In genomic region chr4:71441186-71442169, GRCh38 we compare ENCODE assay signal across 17 cellular contexts.
DNase-seq lines count a peak whose midpoint lies in the region; ATAC-seq, FAIRE-seq and TF ChIP-seq lines count a peak whose summit lies in the region.
"Had no signal": no experiment of that assay in that cellular context is flagged by ENCODE, and none has a peak within 500 bp of the region (broad histone marks: within the 10 kb centered on the region; RNA-seq: fewer than 3 reads in every experiment).

No MANE protein-coding gene starts in this region.

- no peaks in the 10 kb centered on the region for H3K27me3 ChIP-seq in right cardiac atrium (ENCODE audit: control insufficient read depth, insufficient read depth)
- no peaks in the 10 kb centered on the region for H3K27me3 ChIP-seq in psoas muscle (ENCODE audit: insufficient read depth in 3 of 3, low read length in 2 of 3)
- H3K27me3 ChIP-seq: body of pancreas had no signal

- H3K36me3 ChIP-seq in psoas muscle (ENCODE audit: insufficient read depth in 1 of 2, low read depth in 1 of 2) = no peaks in the 10 kb centered on the region

- no peaks in the 10 kb centered on the region for H3K9me3 ChIP-seq in right cardiac atrium (ENCODE audit: control insufficient read depth, low read length)
- no peaks in the 10 kb centered on the region for H3K9me3 ChIP-seq in psoas muscle
- H3K9me3 ChIP-seq: A549, body of pancreas had no signal

- H3K4me3 ChIP-seq in right cardiac atrium (ENCODE audit: low read length) = no peak overlapping the region
- no peak overlapping the region for H3K4me3 ChIP-seq in psoas muscle
- H3K4me3 ChIP-seq: A549, body of pancreas had no signal

- ATAC-seq in Right ventricle myocardium superior (ENCODE audit: poor library complexity) (peak; percentile 55), right cardiac atrium (no peak), psoas muscle (no peak), omental fat pad (ENCODE audit: low FRiP score) (no peak)
- ATAC-seq: A549; activated CD8-positive, alpha-beta memory T cell treated with anti-CD3 and anti-CD28 coated beads, Interleukin-2, amount 10 ng/mL, durations not matched to agents 7 days and 5 days; body of pancreas had no signal

- TF ChIP-seq CTCF in psoas muscle (IDR thresholded peaks at IDR 0.05) (no peak), omental fat pad (IDR thresholded peaks at IDR 0.05) (no peak)

- no peaks in the 10 kb centered on the region for H3K4me1 ChIP-seq in right cardiac atrium (ENCODE audit: control insufficient read depth, insufficient read depth, low read length)
- H3K4me1 ChIP-seq in psoas muscle = no peaks in the 10 kb centered on the region
- H3K4me1 ChIP-seq: A549 had no signal

- 62% methylated on average over 5 of the region's 5 CpGs for WGBS in right cardiac atrium
- 58 to 61% (median 60%) methylated on average over 5 of the region's 5 CpGs for WGBS in psoas muscle, 3 donors

- H3K27ac ChIP-seq in right cardiac atrium (ENCODE audit: low read length) = no peak overlapping the region
- H3K27ac ChIP-seq in psoas muscle = no peak overlapping the region
- H3K27ac ChIP-seq: A549 had no signal

- intact Hi-C loops in Right ventricle myocardium superior (cut with DNase I) = no loop called here
- intact Hi-C loops in right cardiac atrium (cut with DNase I) = no loop called here
- intact Hi-C loops in psoas muscle (cut with DNase I) = no loop called here

- FAIRE-seq in urothelium cell line (lab: Jason Lieb, UNC) = no peak
- FAIRE-seq: A549 had no signal

- no peak for DNase-seq in Right ventricle myocardium superior
- no peak for DNase-seq in right cardiac atrium
- peak; percentile 77 for DNase-seq in amniotic epithelial cell (ENCODE audit: low read depth)
- peak; percentile 43 for DNase-seq in iris pigment epithelial cell (ENCODE audit: low read depth)
- peak; percentile 56 for DNase-seq in urothelium cell line (ENCODE audit: low spot score)
- no peak for DNase-seq in AG08395 (ENCODE audit: low spot score)
- DNase-seq in psoas muscle = no peak
- no peak for DNase-seq in omental fat pad (ENCODE audit: low spot score)
- DNase-seq: activated CD4-positive, CD25-positive, alpha-beta regulatory T cell; activated CD8-positive, alpha-beta memory T cell treated with anti-CD3 and anti-CD28 coated beads, Interleukin-2, amount 10 ng/mL, durations not matched to agents 7 days and 5 days; activated gamma-delta T cell treated with Interleukin-2 at 50 U/mL for 16 hours; effector CD4-positive, alpha-beta T cell; midbrain; NCI-H2029; NCI-H526 treated with DMSO at 0.1 percent for 48 hours had no signal

Comparison
In these comparisons a context has a peak if more than half of its experiments do, and no peak if none do; other contexts are left out.
1. DNase-seq: peak in amniotic epithelial cell (single experiment), iris pigment epithelial cell (single experiment) and urothelium cell line (single experiment); none in Right ventricle myocardium superior (single experiment), right cardiac atrium (0 of 3), AG08395 (single experiment), psoas muscle (0 of 2) and omental fat pad (single experiment).